Comparison of ENCODE assay signal across 8 cellular contexts in genomic region chrX:14873676-14874049, GRCh38.
DNase-seq lines count a peak whose midpoint lies in the region; ATAC-seq lines count a peak whose summit lies in the region.

No MANE protein-coding gene starts in this region.

- no peaks in the 10 kb centered on the region for H3K27me3 Mint-ChIP-seq in central memory CD8-positive, alpha-beta T cell

- ATAC-seq in central memory CD8-positive, alpha-beta T cell (replicated peaks; ENCODE audit: extremely low read depth, poor library complexity, severe bottlenecking): no peak

- peak overlapping the region; percentile 87 for H3K27ac Mint-ChIP-seq in central memory CD8-positive, alpha-beta T cell (ENCODE audit: low read depth)

- H3K36me3 Mint-ChIP-seq in central memory CD8-positive, alpha-beta T cell (ENCODE audit: insufficient read depth): peaks cover 6% of the 10 kb centered on the region

- H3K27ac ChIP-seq in ACC112 (ENCODE audit: low read depth, low read length) (peak overlapping the region; percentile 47; the same call in 1 of the 2 replicates), muscle layer of duodenum (ENCODE audit: low read length) (peak overlapping the region; percentile 71)

- peak overlapping the region; percentile 99 for H3K4me3 ChIP-seq in ACC112 (ENCODE audit: low read depth, low read length)
- peak overlapping the region; percentile 74 to 86 for H3K4me3 ChIP-seq in muscle layer of duodenum (ENCODE audit: low read depth in 1 of 2, low read length in 2 of 2)

- peak overlapping the region; percentile 97 for H2AFZ ChIP-seq in ACC112 (ENCODE audit: low read length, unreplicated experiment)

- peaks cover 49% of the 10 kb centered on the region for H3K79me2 ChIP-seq in ACC112 (ENCODE audit: control insufficient read depth, insufficient read depth, low read length, unreplicated experiment)

- peaks cover 23% of the 10 kb centered on the region for H3K4me1 ChIP-seq in ACC112 (ENCODE audit: control insufficient read depth, insufficient read depth, low read length, unreplicated experiment)
- peaks cover 0 to 6% of the 10 kb centered on the region in 2 donors for H3K4me1 ChIP-seq in muscle layer of duodenum (ENCODE audit: control insufficient read depth in 1 of 2, insufficient read depth in 2 of 2, low read length in 2 of 2)

- DNase-seq in HuH-7 (ENCODE audit: low spot score) (peak; percentile 8), MV-4-11 (lab: John Stamatoyannopoulos, UW) (no peak), NCI-H2171 treated with DMSO at 0.1 percent for 48 hours (lab: John Stamatoyannopoulos, UW) (no peak)
- DNase-seq in central memory CD8-positive, alpha-beta T cell (ENCODE audit: low spot score in 2 of 2): no peak
- no peak for DNase-seq in central memory CD4-positive, alpha-beta T cell
- no peak for DNase-seq in activated CD4-positive, alpha-beta T cell treated with anti-CD3 and anti-CD28 coated beads for 48 hours

- H3K9me3 Mint-ChIP-seq in central memory CD8-positive, alpha-beta T cell: no peaks in the 10 kb centered on the region

- H3K27me3 ChIP-seq in ACC112 (ENCODE audit: insufficient read depth, low read length) (no peaks in the 10 kb centered on the region), muscle layer of duodenum (ENCODE audit: low read depth, low read length) (no peaks in the 10 kb centered on the region)

- H3K36me3 ChIP-seq in ACC112 (ENCODE audit: insufficient read depth, low read length) (peaks cover 15% of the 10 kb centered on the region; the same call in 1 of the 2 replicates), muscle layer of duodenum (ENCODE audit: control insufficient read depth in 1 of 2, insufficient read depth in 2 of 2, low read length in 2 of 2) (no peaks in the 10 kb centered on the region)

- peak overlapping the region; percentile 87 for H3K4me3 Mint-ChIP-seq in central memory CD8-positive, alpha-beta T cell

- H3K9me3 ChIP-seq in muscle layer of duodenum (ENCODE audit: control insufficient read depth in 1 of 2, low read length in 2 of 2): no peaks in the 10 kb centered on the region

- H3K4me1 Mint-ChIP-seq in central memory CD8-positive, alpha-beta T cell: peaks cover 6% of the 10 kb centered on the region
